In the genomic region with DNA sequence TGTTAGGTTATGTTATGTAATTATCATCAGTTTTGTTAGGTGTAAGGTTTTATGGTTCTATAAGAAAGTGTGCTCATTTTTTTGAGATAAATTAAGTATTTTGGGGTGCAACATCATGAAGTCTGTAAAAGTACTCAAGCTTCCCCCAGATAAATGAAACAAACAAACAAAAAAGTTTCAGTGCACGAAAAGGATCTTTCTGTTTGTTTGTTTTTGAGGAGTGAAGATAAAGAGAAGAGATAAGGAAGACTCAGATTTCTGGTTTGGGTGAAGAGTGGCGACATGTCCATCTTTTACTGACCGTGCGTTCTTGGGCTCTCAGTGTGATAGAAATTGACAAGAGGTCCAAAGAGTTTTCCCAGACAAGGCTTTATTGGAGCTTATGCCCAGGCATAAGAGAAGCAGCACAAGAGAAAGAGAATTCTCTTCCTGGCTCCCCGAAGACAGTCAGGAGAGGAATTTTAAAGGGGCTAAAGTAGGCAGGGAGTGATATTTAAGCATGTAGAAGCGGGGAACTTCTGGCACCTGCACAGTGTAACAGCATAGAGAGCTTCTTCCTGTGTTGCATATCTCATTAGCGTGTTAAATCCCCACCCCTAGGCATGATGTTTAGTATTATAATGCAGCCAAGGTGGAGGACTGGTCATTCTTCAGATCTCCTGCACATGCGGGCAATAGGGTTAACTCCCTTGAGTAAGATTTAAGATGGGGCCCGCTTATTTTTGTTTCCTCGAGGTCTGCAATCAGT, we compare ENCODE assay signal across 25 cellular contexts.
DNase-seq lines count a peak whose midpoint lies in the region; ATAC-seq and TF ChIP-seq lines count a peak whose summit lies in the region.
"Had no signal": no experiment of that assay in that cellular context is flagged by ENCODE, and none has a peak within 500 bp of the region (broad histone marks: within the 10 kb centered on the region; RNA-seq: fewer than 3 reads in every experiment).

No MANE protein-coding gene starts in this region.

- peaks cover 99% of the 10 kb centered on the region for H3K4me1 ChIP-seq in Karpas-422 (ENCODE audit: low read length)

- H3K9me3 ChIP-seq in Karpas-422 (ENCODE audit: low read length), result no peaks in the 10 kb centered on the region
- H3K9me3 ChIP-seq: SK-N-SH had no signal

- no peak overlapping the region for H3K4me3 ChIP-seq in Karpas-422 (ENCODE audit: low read length)
- H3K4me3 ChIP-seq: A549, GM23338 had no signal

- H3K36me3 Mint-ChIP-seq in effector memory CD8-positive, alpha-beta T cell (ENCODE audit: insufficient read depth), result peaks cover 3% of the 10 kb centered on the region
- H3K36me3 Mint-ChIP-seq in nephron progenitor cell (ENCODE audit: low read depth), result peaks cover 8% of the 10 kb centered on the region
- H3K36me3 Mint-ChIP-seq: CD8-positive, alpha-beta T cell had no signal

- H4K20me1 ChIP-seq in Karpas-422 (ENCODE audit: insufficient read depth, low read depth, low read length), result peaks cover 46% of the 10 kb centered on the region; the same call in 1 of the 2 replicates

- H3K36me3 ChIP-seq in Karpas-422 (ENCODE audit: insufficient read depth, low read length), result peaks cover 55% of the 10 kb centered on the region

- no peaks in the 10 kb centered on the region for H3K9me2 ChIP-seq in Karpas-422 (replicated peaks; ENCODE audit: insufficient read depth, low read length)
- H3K9me2 ChIP-seq: SK-N-SH had no signal

- no peaks in the 10 kb centered on the region for H3K9me3 Mint-ChIP-seq in effector memory CD8-positive, alpha-beta T cell
- H3K9me3 Mint-ChIP-seq in nephron progenitor cell, result peaks cover 8% of the 10 kb centered on the region
- H3K9me3 Mint-ChIP-seq: CD8-positive, alpha-beta T cell; GM23338; H9; HFFc6 had no signal

- no peak for TF ChIP-seq CTCF in nephron progenitor cell (IDR thresholded peaks at IDR 0.05)

- DNase-seq in Karpas-422, result no peak
- no peak for DNase-seq in effector memory CD8-positive, alpha-beta T cell
- DNase-seq in nephron progenitor cell, result no peak
- no peak for DNase-seq in NCI-H526 (lab: John Stamatoyannopoulos, UW)
- no peak for DNase-seq in NCI-H82 (lab: John Stamatoyannopoulos, UW)
- DNase-seq in RPMI8226, result no peak
- DNase-seq in NCI-H1048 (lab: John Stamatoyannopoulos, UW), result no peak
- DNase-seq: AML-193; C1 segment of cervical spinal cord; CD8-positive, alpha-beta T cell; DMS 273 treated with DMSO at 0.1 percent for 48 hours; DMS79 treated with DMSO at 0.1 percent for 48 hours; GF-D8; H9; HFFc6; KG1; MM.1S; NCI-H1417; NCI-H1694; NCI-H2029 treated with DMSO at 0.1 percent for 48 hours; NCI-H446 treated with DMSO at 0.1 percent for 48 hours; NCI-H526 treated with DMSO at 0.1 percent for 48 hours; SK-N-SH had no signal

- H3K4me1 Mint-ChIP-seq in effector memory CD8-positive, alpha-beta T cell (ENCODE audit: low read depth in 2 of 2), result peaks cover 6 to 17% of the 10 kb centered on the region in 2 donors
- H3K4me1 Mint-ChIP-seq in nephron progenitor cell, result peaks cover 68% of the 10 kb centered on the region

- no peaks in the 10 kb centered on the region for H3K27me3 ChIP-seq in Karpas-422 (ENCODE audit: low read length)

- H3K27ac ChIP-seq in Karpas-422 (ENCODE audit: low read length), result peak overlapping the region; percentile 98
- H3K27ac ChIP-seq: A549 had no signal

- no peak overlapping the region for H3K9ac ChIP-seq in Karpas-422 (ENCODE audit: low read length)
- H3K9ac ChIP-seq: SK-N-SH had no signal

- ATAC-seq in effector memory CD8-positive, alpha-beta T cell (replicated peaks), result no peak
- ATAC-seq: A549; CD8-positive, alpha-beta T cell; GM23338 had no signal

- peak overlapping the region in 1 of 2 donors; percentile 1 for H3K4me3 Mint-ChIP-seq in effector memory CD8-positive, alpha-beta T cell
- H3K4me3 Mint-ChIP-seq in nephron progenitor cell, result peak overlapping the region; percentile 37
- H3K4me3 Mint-ChIP-seq: CD8-positive, alpha-beta T cell; GM23338; H9; HFFc6 had no signal

- peaks cover 93% of the 10 kb centered on the region for H3K79me2 ChIP-seq in Karpas-422 (ENCODE audit: low read length)

- H3K27ac Mint-ChIP-seq in effector memory CD8-positive, alpha-beta T cell, result peak overlapping the region; percentile 1 to 90
- peak overlapping the region; percentile 60 for H3K27ac Mint-ChIP-seq in nephron progenitor cell
- H3K27ac Mint-ChIP-seq: CD8-positive, alpha-beta T cell; GM23338; H9; HFFc6 had no signal

- no peaks in the 10 kb centered on the region for H3K27me3 Mint-ChIP-seq in effector memory CD8-positive, alpha-beta T cell
- peaks cover 12% of the 10 kb centered on the region for H3K27me3 Mint-ChIP-seq in nephron progenitor cell (ENCODE audit: low read depth, poor library complexity)

- H2AFZ ChIP-seq in Karpas-422 (ENCODE audit: low read length), result no peak overlapping the region
- H2AFZ ChIP-seq: GM23338 had no signal

- peak overlapping the region; percentile 5 for H3K4me2 ChIP-seq in Karpas-422 (ENCODE audit: low read depth, low read length, poor library complexity, severe bottlenecking)
- H3K4me2 ChIP-seq: A549, GM23338, SK-N-SH had no signal
